ENCODE assay signal across 9 cellular contexts in genomic region chr12:14810953-14811483, GRCh38. TPM values are rescaled to one million over a fixed set of nuclear protein-coding genes. Genes with fewer than 3 reads are reported as not detected.
DNase-seq lines count a peak whose midpoint lies in the region; ATAC-seq and TF ChIP-seq lines count a peak whose summit lies in the region.
"Had no signal": no experiment of that assay in that cellular context is flagged by ENCODE, and none has a peak within 500 bp of the region (broad histone marks: within the 10 kb centered on the region; RNA-seq: fewer than 3 reads in every experiment).

No MANE protein-coding gene starts in this region.

- CTCF ChIA-PET in activated naive CD4-positive, alpha-beta T cell treated with anti-CD3 and anti-CD28 coated beads, Interleukin-2, amount 10 ng/mL, durations not matched to agents 7 days and 5 days (lab: Charles Lee), result interaction anchor here (0.8 to 1.9 kb wide), 6 partner anchors 8 to 410 kb away, joined by 3 to 7 read pairs (median 4); partner anchors contain the start of genes C12orf60, RERG and WBP11

- DNase-seq in activated naive CD4-positive, alpha-beta T cell treated with anti-CD3 and anti-CD28 coated beads, Interleukin-2, amount 10 ng/mL, durations not matched to agents 7 days and 5 days, result peak; percentile 25
- DNase-seq in activated naive CD4-positive, alpha-beta T cell (lab: John Stamatoyannopoulos, UW), result no peak
- DNase-seq in NCI-H69 (lab: John Stamatoyannopoulos, UW) (peak; percentile 11), epithelial cell of proximal tubule (ENCODE audit: low read depth) (no peak), tibial artery (no peak), SKM-1 treated with dmso at 0.1 percent for 144 hours (lab: John Stamatoyannopoulos, UW; ENCODE audit: unreplicated experiment) (no peak)
- DNase-seq in activated CD4-positive, CD25-positive, alpha-beta regulatory T cell treated with anti-CD3 and anti-CD28 coated beads, Interleukin-2, amount 50 U/mL, for 72 hours, result no peak
- DNase-seq: NCI-H2029 treated with DMSO at 0.1 percent for 48 hours had no signal

- H3K27ac ChIP-seq in tibial artery, result no peak overlapping the region

- H3K36me3 ChIP-seq in tibial artery, result no peaks in the 10 kb centered on the region

- no peaks in the 10 kb centered on the region for H3K9me3 ChIP-seq in tibial artery

- peaks cover 3% of the 10 kb centered on the region for H3K27me3 Mint-ChIP-seq in activated naive CD4-positive, alpha-beta T cell treated with anti-CD3 and anti-CD28 coated beads, Interleukin-2, amount 10 ng/mL, durations not matched to agents 7 days and 5 days

- H3K4me1 ChIP-seq in tibial artery, result no peaks in the 10 kb centered on the region

- no peaks in the 10 kb centered on the region for H3K36me3 Mint-ChIP-seq in activated naive CD4-positive, alpha-beta T cell treated with anti-CD3 and anti-CD28 coated beads, Interleukin-2, amount 10 ng/mL, durations not matched to agents 7 days and 5 days

- intact Hi-C loops in tibial artery (cut with DNase I; ENCODE audit: low total_unique reads), result no loop called here

- no peaks in the 10 kb centered on the region for H3K27me3 ChIP-seq in tibial artery

- H3K27ac Mint-ChIP-seq in activated naive CD4-positive, alpha-beta T cell treated with anti-CD3 and anti-CD28 coated beads, Interleukin-2, amount 10 ng/mL, durations not matched to agents 7 days and 5 days, result no peak overlapping the region

- ATAC-seq in GM19035 (IDR thresholded peaks at IDR 0.05; ENCODE audit: unreplicated experiment), result no peak

- peak; percentile 92 for TF ChIP-seq CTCF in epithelial cell of proximal tubule (conservative IDR thresholded peaks at IDR 0.05; ENCODE audit: low read depth, low read length)
- TF ChIP-seq CTCF in tibial artery (IDR thresholded peaks at IDR 0.05), result peak; percentile 22 to 26

- H3K4me3 ChIP-seq in epithelial cell of proximal tubule (ENCODE audit: low read depth, low read length) (no peak overlapping the region), tibial artery (no peak overlapping the region)

- no peaks in the 10 kb centered on the region for H3K9me3 Mint-ChIP-seq in activated naive CD4-positive, alpha-beta T cell treated with anti-CD3 and anti-CD28 coated beads, Interleukin-2, amount 10 ng/mL, durations not matched to agents 7 days and 5 days

- H3K4me1 Mint-ChIP-seq in activated naive CD4-positive, alpha-beta T cell treated with anti-CD3 and anti-CD28 coated beads, Interleukin-2, amount 10 ng/mL, durations not matched to agents 7 days and 5 days, result peaks cover 11% of the 10 kb centered on the region

- no peak overlapping the region for H3K4me3 Mint-ChIP-seq in activated naive CD4-positive, alpha-beta T cell treated with anti-CD3 and anti-CD28 coated beads, Interleukin-2, amount 10 ng/mL, durations not matched to agents 7 days and 5 days

RNA-seq across cellular contexts. Expression of gene SMCO3, which starts 3.0 kb away (rescaled TPM):
- total RNA-seq in epithelial cell of proximal tubule, result 0.07 TPM in 1 of 2 replicates, not detected in the other

RNA-seq across cellular contexts. Expression of gene C12orf60, which starts 7.5 kb away (rescaled TPM):
- total RNA-seq in epithelial cell of proximal tubule, result 1.2 and 1.5 TPM in 2 replicates

RNA-seq across cellular contexts. Expression of gene WBP11, which starts 7.7 kb away (rescaled TPM):
- total RNA-seq in epithelial cell of proximal tubule, result 20.4 and 27.6 TPM in 2 replicates

RNA-seq across cellular contexts. Expression of gene ART4, which starts 32.3 kb away (rescaled TPM):
- total RNA-seq in epithelial cell of proximal tubule, result 0.14 TPM in 1 of 2 replicates, not detected in the other

Comparison
In these comparisons a context has a peak if more than half of its experiments do, and no peak if none do; other contexts are left out.
1. DNase-seq: peak in activated naive CD4-positive, alpha-beta T cell treated with anti-CD3 and anti-CD28 coated beads, Interleukin-2, amount 10 ng/mL, durations not matched to agents 7 days and 5 days (single experiment) and NCI-H69 (single experiment); none in activated naive CD4-positive, alpha-beta T cell (0 of 4), epithelial cell of proximal tubule (single experiment), tibial artery (0 of 2), SKM-1 treated with dmso at 0.1 percent for 144 hours (single experiment) and activated CD4-positive, CD25-positive, alpha-beta regulatory T cell treated with anti-CD3 and anti-CD28 coated beads, Interleukin-2, amount 50 U/mL, for 72 hours (single experiment).